Comparison of ENCODE assay signal across 29 cellular contexts in the genomic region with DNA sequence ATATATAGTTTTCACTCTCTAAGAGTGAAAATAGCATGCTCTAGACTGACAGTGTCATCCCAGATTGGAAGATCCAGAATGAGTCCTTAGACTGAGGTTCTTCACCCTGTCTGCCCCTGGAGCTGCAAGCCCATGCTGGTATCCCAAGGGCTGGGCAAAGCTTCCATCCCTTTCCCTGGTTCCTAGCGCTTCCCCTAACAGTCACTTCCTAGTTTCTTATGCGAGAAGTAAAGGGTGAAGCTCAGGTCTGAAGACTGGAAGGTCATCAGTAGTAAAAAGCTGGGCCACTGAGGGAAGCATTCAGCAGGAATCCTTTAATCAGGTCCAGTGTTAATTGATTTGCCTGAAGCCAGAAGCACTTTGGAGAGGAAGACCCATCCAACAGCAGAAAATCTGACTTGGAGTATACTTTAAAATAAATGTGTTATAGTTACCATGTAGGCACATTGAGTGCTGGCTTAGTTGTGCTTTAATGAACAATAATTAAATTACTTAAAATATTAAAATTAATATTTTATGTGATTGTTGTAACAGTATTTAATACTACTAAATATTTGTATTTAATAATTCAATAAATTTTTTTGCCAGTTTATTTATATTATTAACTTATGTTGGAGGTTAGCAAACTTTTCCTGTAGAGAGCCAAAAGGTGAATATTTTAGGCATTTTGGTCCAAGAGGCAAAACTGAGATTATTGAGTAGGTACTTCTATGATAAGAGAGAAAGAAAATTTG.
"Had no signal": no experiment of that assay in that cellular context is flagged by ENCODE, and none has a peak within 500 bp of the region (broad histone marks: within the 10 kb centered on the region; RNA-seq: fewer than 3 reads in every experiment).

No MANE protein-coding gene starts in this region.

- H3K9me3 ChIP-seq: ascending aorta, colonic mucosa, heart right ventricle, left lung, lower lobe of right lung, right lobe of liver, thoracic aorta, uterus had no signal

- H3K4me3 Mint-ChIP-seq: activated naive CD4-positive, alpha-beta T cell treated with anti-CD3 and anti-CD28 coated beads, Interleukin-2, amount 10 ng/mL, durations not matched to agents 7 days and 5 days; activated naive CD8-positive, alpha-beta T cell treated with anti-CD3 and anti-CD28 coated beads, Interleukin-2, amount 10 ng/mL, durations not matched to agents 7 days and 5 days; activated T-helper 1 cell treated with anti-CD3 and anti-CD28 coated beads, Interleukin-12 subunit alpha, Interleukin-12 subunit beta, Interleukin-2, Interleukin-4 antibody, amounts not matched to agents 30 ng/mL and 10 ng/mL and 1 ng/mL, durations not matched to agents 14 hours and 24 hours and 36 hours; brain; naive thymus-derived CD8-positive, alpha-beta T cell; neural crest cell; stimulated activated naive CD8-positive, alpha-beta T cell treated with anti-CD3 and anti-CD28 coated beads, Interleukin-15, Interleukin-2, amounts not matched to agents 100 ng/mL and 50 ng/mL, for 24 hours; T-helper 2 cell treated with Interferon-gamma antibody and Interleukin-4, amounts not matched to agents 5 μg/mL and 100 μg/mL, for 36 hours had no signal

- H3K9me3 Mint-ChIP-seq: activated naive CD4-positive, alpha-beta T cell treated with anti-CD3 and anti-CD28 coated beads, Interleukin-2, amount 10 ng/mL, durations not matched to agents 7 days and 5 days; activated naive CD8-positive, alpha-beta T cell treated with anti-CD3 and anti-CD28 coated beads, Interleukin-2, amount 10 ng/mL, durations not matched to agents 7 days and 5 days; activated T-helper 1 cell treated with anti-CD3 and anti-CD28 coated beads, Interleukin-12 subunit alpha, Interleukin-12 subunit beta, Interleukin-2, Interleukin-4 antibody, amounts not matched to agents 30 ng/mL and 10 ng/mL and 1 ng/mL, durations not matched to agents 14 hours and 24 hours and 36 hours; naive thymus-derived CD8-positive, alpha-beta T cell; stimulated activated naive CD8-positive, alpha-beta T cell treated with anti-CD3 and anti-CD28 coated beads, Interleukin-15, Interleukin-2, amounts not matched to agents 100 ng/mL and 50 ng/mL, for 24 hours; T-helper 2 cell treated with Interferon-gamma antibody and Interleukin-4, amounts not matched to agents 5 μg/mL and 100 μg/mL, for 36 hours had no signal

- H3K4me3 ChIP-seq: ascending aorta, cardiac muscle cell, colonic mucosa, dorsolateral prefrontal cortex, heart right ventricle, left lung, lower lobe of right lung, right lobe of liver, thoracic aorta, uterus had no signal

- DNase-seq: activated CD4-positive, alpha-beta T cell treated with anti-CD3 and anti-CD28 coated beads for 4 hours; activated CD4-positive, alpha-beta T cell treated with anti-CD3 and anti-CD28 coated beads, Interleukin-2, amount 50 U/mL, for 48 hours; activated CD8-positive, alpha-beta memory T cell treated with anti-CD3 and anti-CD28 coated beads for 24 hours; activated effector memory CD4-positive, alpha-beta T cell treated with anti-CD3 and anti-CD28 coated beads, Interleukin-2, amount 50 U/mL, for 16 hours; activated naive CD4-positive, alpha-beta T cell treated with anti-CD3 and anti-CD28 coated beads, Interleukin-2, amount 10 ng/mL, durations not matched to agents 7 days and 5 days; activated naive CD8-positive, alpha-beta T cell treated with anti-CD3 and anti-CD28 coated beads, Interleukin-2, amount 10 ng/mL, durations not matched to agents 7 days and 5 days; cerebellar nuclear complex; colonic mucosa; dorsolateral prefrontal cortex; foreskin keratinocyte; heart right ventricle; left lung; lower lobe of right lung; mesenchymal stem cell; naive thymus-derived CD8-positive, alpha-beta T cell; right lobe of liver; stimulated activated CD4-positive, alpha-beta T cell treated with anti-CD3 and anti-CD28 coated beads, Interleukin-12 subunit alpha, Interleukin-12 subunit beta, amount 100 ng/mL, for 4 hours; stimulated activated CD4-positive, alpha-beta T cell treated with anti-CD3 and anti-CD28 coated beads, Interleukin-4, amount 100 ng/mL, for 1 hour; T-helper 1 cell; trophoblast cell; uterus had no signal

- H3K27ac ChIP-seq: ascending aorta, colonic mucosa, dorsolateral prefrontal cortex, foreskin keratinocyte, heart right ventricle, left lung, lower lobe of right lung, right lobe of liver, thoracic aorta, uterus had no signal

- H3K27me3 Mint-ChIP-seq: activated naive CD4-positive, alpha-beta T cell treated with anti-CD3 and anti-CD28 coated beads, Interleukin-2, amount 10 ng/mL, durations not matched to agents 7 days and 5 days; activated naive CD8-positive, alpha-beta T cell treated with anti-CD3 and anti-CD28 coated beads, Interleukin-2, amount 10 ng/mL, durations not matched to agents 7 days and 5 days; brain had no signal

- H3K27ac Mint-ChIP-seq: activated naive CD4-positive, alpha-beta T cell treated with anti-CD3 and anti-CD28 coated beads, Interleukin-2, amount 10 ng/mL, durations not matched to agents 7 days and 5 days; activated naive CD8-positive, alpha-beta T cell treated with anti-CD3 and anti-CD28 coated beads, Interleukin-2, amount 10 ng/mL, durations not matched to agents 7 days and 5 days; activated T-helper 1 cell treated with anti-CD3 and anti-CD28 coated beads, Interleukin-12 subunit alpha, Interleukin-12 subunit beta, Interleukin-2, Interleukin-4 antibody, amounts not matched to agents 30 ng/mL and 10 ng/mL and 1 ng/mL, durations not matched to agents 14 hours and 24 hours and 36 hours; naive thymus-derived CD8-positive, alpha-beta T cell; stimulated activated naive CD8-positive, alpha-beta T cell treated with anti-CD3 and anti-CD28 coated beads, Interleukin-15, Interleukin-2, amounts not matched to agents 100 ng/mL and 50 ng/mL, for 24 hours; T-helper 2 cell treated with Interferon-gamma antibody and Interleukin-4, amounts not matched to agents 5 μg/mL and 100 μg/mL, for 36 hours had no signal

- H3K36me3 Mint-ChIP-seq: activated naive CD4-positive, alpha-beta T cell treated with anti-CD3 and anti-CD28 coated beads, Interleukin-2, amount 10 ng/mL, durations not matched to agents 7 days and 5 days; activated naive CD8-positive, alpha-beta T cell treated with anti-CD3 and anti-CD28 coated beads, Interleukin-2, amount 10 ng/mL, durations not matched to agents 7 days and 5 days; naive thymus-derived CD8-positive, alpha-beta T cell had no signal

- H3K36me3 ChIP-seq: ascending aorta, cardiac muscle cell, colonic mucosa, heart right ventricle, left lung, lower lobe of right lung, right lobe of liver, thoracic aorta, uterus had no signal

- H3K27me3 ChIP-seq: ascending aorta, cardiac muscle cell, colonic mucosa, dorsolateral prefrontal cortex, foreskin keratinocyte, heart right ventricle, left lung, right lobe of liver, uterus had no signal

- H3K4me1 ChIP-seq: ascending aorta, colonic mucosa, left lung, lower lobe of right lung, right lobe of liver, uterus had no signal
